In the genomic region with DNA sequence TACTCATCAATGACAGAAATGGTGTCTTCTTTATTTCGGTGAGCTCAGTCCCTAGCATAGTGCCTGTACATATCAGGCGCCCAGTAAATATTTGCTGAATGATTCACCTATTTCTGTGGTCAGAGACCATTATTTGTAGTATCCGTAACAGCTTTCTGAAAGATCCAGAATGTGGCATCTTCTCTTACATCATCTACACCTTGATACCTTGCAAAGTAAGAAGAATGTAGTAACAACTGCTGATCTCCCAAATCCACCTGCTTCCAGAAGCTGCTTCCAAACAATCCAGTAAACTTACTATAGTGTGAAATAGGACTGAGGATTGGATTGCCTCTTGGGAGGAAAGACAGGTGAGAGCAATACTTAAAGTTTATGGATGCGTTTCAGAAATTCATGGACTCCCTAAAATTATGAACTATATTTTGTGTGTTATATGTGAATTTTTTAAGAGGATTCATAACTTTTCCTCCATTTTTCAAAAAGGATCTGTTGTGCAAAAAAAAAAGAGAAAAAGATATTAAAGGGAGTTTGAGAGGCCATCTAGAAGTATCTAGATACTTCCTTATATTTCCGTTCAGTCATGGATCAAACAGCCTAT, we compare ENCODE assay signal across 8 cellular contexts. TPM values are rescaled to one million over a fixed set of nuclear protein-coding genes. Genes with fewer than 3 reads are reported as not detected.
DNase-seq lines count a peak whose midpoint lies in the region; ATAC-seq and TF ChIP-seq lines count a peak whose summit lies in the region.

No MANE protein-coding gene starts in this region.

- DNase-seq in HFFc6: peak; percentile 74
- DNase-seq in activated naive CD8-positive, alpha-beta T cell treated with anti-CD3 and anti-CD28 coated beads, Interleukin-2, amount 10 ng/mL, durations not matched to agents 7 days and 5 days: no peak
- DNase-seq in upper lobe of right lung: no peak
- DNase-seq in pons (ENCODE audit: low spot score): no peak
- no peak for DNase-seq in NCI-H1417 treated with DMSO at 0.1 percent for 48 hours (lab: John Stamatoyannopoulos, UW)

- intact Hi-C loops in upper lobe of right lung (cut with DNase I): no loop called here

- H3K27ac ChIP-seq in ACC112 (ENCODE audit: low read depth, low read length): peak overlapping the region; percentile 38; the same call in 1 of the 2 replicates
- H3K27ac ChIP-seq in layer of hippocampus (ENCODE audit: low read depth, low read length): peak overlapping the region; percentile 90
- H3K27ac ChIP-seq in upper lobe of right lung: peak overlapping the region; percentile 76

- no peaks in the 10 kb centered on the region for H3K36me3 ChIP-seq in ACC112 (ENCODE audit: insufficient read depth, low read length)
- peaks cover 7% of the 10 kb centered on the region for H3K36me3 ChIP-seq in upper lobe of right lung

- peaks cover 36% of the 10 kb centered on the region for H3K79me2 ChIP-seq in ACC112 (ENCODE audit: control insufficient read depth, insufficient read depth, low read length, unreplicated experiment)

- H3K9me3 ChIP-seq in upper lobe of right lung: no peaks in the 10 kb centered on the region

- no peak for ATAC-seq in activated naive CD8-positive, alpha-beta T cell treated with anti-CD3 and anti-CD28 coated beads, Interleukin-2, amount 10 ng/mL, durations not matched to agents 7 days and 5 days (ENCODE audit: low read depth)
- ATAC-seq in upper lobe of right lung (no peak), GM21529 (IDR thresholded peaks at IDR 0.05; ENCODE audit: unreplicated experiment) (no peak)

- peak overlapping the region; percentile 80 for H2AFZ ChIP-seq in ACC112 (ENCODE audit: low read length, unreplicated experiment)

- H3K27me3 Mint-ChIP-seq in HFFc6 (ENCODE audit: insufficient read depth): no peaks in the 10 kb centered on the region; the same call in 1 of the 2 replicates
- H3K27me3 Mint-ChIP-seq in activated naive CD8-positive, alpha-beta T cell treated with anti-CD3 and anti-CD28 coated beads, Interleukin-2, amount 10 ng/mL, durations not matched to agents 7 days and 5 days: no peaks in the 10 kb centered on the region

- POLR2A ChIA-PET in activated naive CD8-positive, alpha-beta T cell treated with anti-CD3 and anti-CD28 coated beads, Interleukin-2, amount 10 ng/mL, durations not matched to agents 7 days and 5 days (lab: Charles Lee): interaction anchor here (0.7 to 2.2 kb wide), 16 partner anchors 9 to 365 kb away, joined by 3 to 28 read pairs (median 4); a partner anchor contains a TSS

- H3K27me3 ChIP-seq in ACC112 (ENCODE audit: insufficient read depth, low read length): no peaks in the 10 kb centered on the region
- H3K27me3 ChIP-seq in layer of hippocampus (ENCODE audit: control insufficient read depth, insufficient read depth, low read length): no peaks in the 10 kb centered on the region
- peaks cover 4% of the 10 kb centered on the region for H3K27me3 ChIP-seq in upper lobe of right lung

- peak overlapping the region; percentile 98 for H3K27ac Mint-ChIP-seq in HFFc6
- peak overlapping the region; percentile 95 for H3K27ac Mint-ChIP-seq in activated naive CD8-positive, alpha-beta T cell treated with anti-CD3 and anti-CD28 coated beads, Interleukin-2, amount 10 ng/mL, durations not matched to agents 7 days and 5 days

- H3K4me3 Mint-ChIP-seq in HFFc6: peak overlapping the region; percentile 99
- H3K4me3 Mint-ChIP-seq in activated naive CD8-positive, alpha-beta T cell treated with anti-CD3 and anti-CD28 coated beads, Interleukin-2, amount 10 ng/mL, durations not matched to agents 7 days and 5 days: peak overlapping the region; percentile 95

- peaks cover 59% of the 10 kb centered on the region for H3K4me1 Mint-ChIP-seq in HFFc6 (ENCODE audit: low read depth)
- H3K4me1 Mint-ChIP-seq in activated naive CD8-positive, alpha-beta T cell treated with anti-CD3 and anti-CD28 coated beads, Interleukin-2, amount 10 ng/mL, durations not matched to agents 7 days and 5 days: peaks cover 29% of the 10 kb centered on the region

- peak overlapping the region; percentile 95 for H3K4me3 ChIP-seq in ACC112 (ENCODE audit: low read depth, low read length)
- peak overlapping the region; percentile 79 for H3K4me3 ChIP-seq in upper lobe of right lung

- H3K36me3 Mint-ChIP-seq in HFFc6 (ENCODE audit: low read depth): no peaks in the 10 kb centered on the region
- peaks cover 9% of the 10 kb centered on the region for H3K36me3 Mint-ChIP-seq in activated naive CD8-positive, alpha-beta T cell treated with anti-CD3 and anti-CD28 coated beads, Interleukin-2, amount 10 ng/mL, durations not matched to agents 7 days and 5 days

- H3K4me1 ChIP-seq in ACC112 (ENCODE audit: control insufficient read depth, insufficient read depth, low read length, unreplicated experiment): peaks cover 26% of the 10 kb centered on the region
- peaks cover 19% of the 10 kb centered on the region for H3K4me1 ChIP-seq in upper lobe of right lung

- no peak for TF ChIP-seq CTCF in HFFc6 (IDR thresholded peaks at IDR 0.05)
- no peak for TF ChIP-seq CTCF in upper lobe of right lung (IDR thresholded peaks at IDR 0.05)

- no peaks in the 10 kb centered on the region for H3K9me3 Mint-ChIP-seq in HFFc6
- H3K9me3 Mint-ChIP-seq in activated naive CD8-positive, alpha-beta T cell treated with anti-CD3 and anti-CD28 coated beads, Interleukin-2, amount 10 ng/mL, durations not matched to agents 7 days and 5 days: no peaks in the 10 kb centered on the region

RNA-seq across cellular contexts. Expression of a gene that starts 0.9 kb away (rescaled TPM):
- 10 to 100 TPM; 24.6 to 29.6 (median 26.6) TPM for total RNA-seq in HFFc6 (2021; fragmentation: NEBNext Ultra II Directional; extraction: Animal tissue kit (Norgen Biotek cat#: 25700))
- total RNA-seq in activated naive CD8-positive, alpha-beta T cell treated with anti-CD3 and anti-CD28 coated beads, Interleukin-2, amount 10 ng/mL, durations not matched to agents 7 days and 5 days: 10 to 100 TPM; 47.9 to 58.5 TPM
- total RNA-seq in upper lobe of right lung: 34.3 TPM

Comparison
In these comparisons a context has a peak if more than half of its experiments do, and no peak if none do; other contexts are left out.
1. H3K27ac ChIP-seq: peak in every context shown above with its lines; median percentile 90 in layer of hippocampus; 76 in upper lobe of right lung; 38 in ACC112.